12 cellular contexts compared by ENCODE assay signal in genomic region chr7:24911213-24911603, GRCh38.
DNase-seq lines count a peak whose midpoint lies in the region; ATAC-seq and TF ChIP-seq lines count a peak whose summit lies in the region.
"Had no signal": no experiment of that assay in that cellular context is flagged by ENCODE, and none has a peak within 500 bp of the region (broad histone marks: within the 10 kb centered on the region; RNA-seq: fewer than 3 reads in every experiment).

No MANE protein-coding gene starts in this region.

- H3K4me3 ChIP-seq in lower lobe of right lung: no peak overlapping the region
- no peak overlapping the region for H3K4me3 ChIP-seq in adrenal gland
- H3K4me3 ChIP-seq in esophagus squamous epithelium: no peak overlapping the region
- H3K4me3 ChIP-seq: right lobe of liver, thoracic aorta had no signal

- TF ChIP-seq CTCF in lower lobe of right lung (IDR thresholded peaks at IDR 0.05) (no peak), adrenal gland (IDR thresholded peaks at IDR 0.05) (no peak), esophagus squamous epithelium (IDR thresholded peaks at IDR 0.05) (no peak)

- 65 to 88% (median 77%) methylated on average over 3 of the region's 3 CpGs for WGBS in adrenal gland, 4 donors
- WGBS in esophagus squamous epithelium, 2 donors: 73 to 87% methylated on average over 3 of the region's 3 CpGs

- H3K4me1 ChIP-seq in lower lobe of right lung (peaks cover 22% of the 10 kb centered on the region), adrenal gland (replicated peaks in 1 of 2) (peaks cover 0 to 3% of the 10 kb centered on the region in 2 donors), esophagus squamous epithelium (peaks cover 0 to 13% (median 13%) of the 10 kb centered on the region in 3 donors)
- H3K4me1 ChIP-seq: right lobe of liver had no signal

- H3K27me3 ChIP-seq in lower lobe of right lung (ENCODE audit: low read depth) (no peaks in the 10 kb centered on the region), adrenal gland (no peaks in the 10 kb centered on the region), esophagus squamous epithelium (no peaks in the 10 kb centered on the region)
- H3K27me3 ChIP-seq: right lobe of liver had no signal

- intact Hi-C loops in lower lobe of right lung (cut with DNase I): no loop called here
- intact Hi-C loops in adrenal gland (cut with DNase I): no loop called here
- intact Hi-C loops in esophagus squamous epithelium (cut with DNase I): no loop called here

- no peak overlapping the region for H3K27ac ChIP-seq in lower lobe of right lung
- no peak overlapping the region for H3K27ac ChIP-seq in adrenal gland
- H3K27ac ChIP-seq in esophagus squamous epithelium: no peak overlapping the region
- H3K27ac ChIP-seq: right lobe of liver, thoracic aorta had no signal

- DNase-seq in NCI-H2029 (lab: John Stamatoyannopoulos, UW) (peak; percentile 41), NCI-H2029 treated with DMSO at 0.1 percent for 48 hours (lab: John Stamatoyannopoulos, UW) (no peak), NCI-H748 (lab: John Stamatoyannopoulos, UW; ENCODE audit: unreplicated experiment) (peak; percentile 44), lower lobe of right lung (no peak), adrenal gland (no peak), midbrain (lab: John Stamatoyannopoulos, UW) (no peak), esophagus squamous epithelium (lab: John Stamatoyannopoulos, UW) (no peak)
- DNase-seq: activated naive CD4-positive, alpha-beta T cell treated with Interleukin-2 at 50 U/mL for 16 hours; NCI-H524 treated with DMSO at 0.1 percent for 48 hours; right lobe of liver had no signal

- no peak for TF ChIP-seq POLR2A in adrenal gland (IDR thresholded peaks at IDR 0.05)
- no peak for TF ChIP-seq POLR2A in esophagus squamous epithelium (IDR thresholded peaks at IDR 0.05)

- H3K36me3 ChIP-seq in lower lobe of right lung (no peaks in the 10 kb centered on the region), adrenal gland (replicated peaks in 1 of 2) (no peaks in the 10 kb centered on the region), esophagus squamous epithelium (no peaks in the 10 kb centered on the region)
- H3K36me3 ChIP-seq: right lobe of liver, thoracic aorta had no signal

- H3K9me3 ChIP-seq in lower lobe of right lung (no peaks in the 10 kb centered on the region), adrenal gland (replicated peaks in 1 of 3) (no peaks in the 10 kb centered on the region), esophagus squamous epithelium (no peaks in the 10 kb centered on the region)
- H3K9me3 ChIP-seq: right lobe of liver, thoracic aorta had no signal

- ATAC-seq in GM21390 (IDR thresholded peaks at IDR 0.05; ENCODE audit: unreplicated experiment) (peak; percentile 31), lower lobe of right lung (peak; percentile 37 to 43)

Comparison
In these comparisons a context has a peak if more than half of its experiments do, and no peak if none do; other contexts are left out.
1. DNase-seq: peak in NCI-H2029 (single experiment) and NCI-H748 (single experiment); none in NCI-H2029 treated with DMSO at 0.1 percent for 48 hours (single experiment), lower lobe of right lung (single experiment), adrenal gland (0 of 7), midbrain (single experiment) and esophagus squamous epithelium (single experiment).